1 cellular context compared by ENCODE assay signal in the genomic region with DNA sequence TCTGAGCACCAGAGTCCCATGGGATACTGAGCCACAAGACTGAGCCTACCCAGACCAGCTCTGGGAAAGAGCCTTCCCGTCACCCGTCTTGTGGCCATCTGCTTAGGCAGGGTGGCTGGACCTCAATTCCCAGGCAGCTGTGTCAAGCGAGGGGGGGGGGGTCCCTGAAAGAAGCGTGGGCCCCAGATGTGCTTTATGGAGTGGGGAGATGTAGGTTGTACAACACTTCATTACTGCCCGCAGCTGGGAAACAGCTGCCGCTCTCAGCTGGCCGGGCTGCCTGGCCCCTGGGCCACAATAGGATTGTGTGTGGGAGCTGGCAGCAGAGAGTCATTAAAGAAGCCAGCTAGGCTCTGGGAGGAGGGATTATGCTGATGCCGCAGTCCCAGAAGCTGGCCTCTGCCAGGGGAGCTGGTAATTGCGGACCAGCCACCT.
TF ChIP-seq lines count a peak whose summit lies in the region.

No MANE protein-coding gene starts in this region.

TF ChIP-seq in HepG2, 621 proteins besides CTCF, POLR2A, EP300 and RAD21 (continued from another document):
- TF ChIP-seq RNF2 (conservative IDR thresholded peaks at IDR 0.05; ENCODE audit: low read depth) (no peak), ZNF670 (CRISPR knock-in tag; IDR thresholded peaks at IDR 0.05; ENCODE audit: borderline replicate concordance) (no peak), SRY (CRISPR knock-in tag; IDR thresholded peaks at IDR 0.05) (no peak), ETV6 (CRISPR knock-in tag; conservative IDR thresholded peaks at IDR 0.05) (no peak)
